Comparison of ENCODE assay signal across 8 cellular contexts in the genomic region with DNA sequence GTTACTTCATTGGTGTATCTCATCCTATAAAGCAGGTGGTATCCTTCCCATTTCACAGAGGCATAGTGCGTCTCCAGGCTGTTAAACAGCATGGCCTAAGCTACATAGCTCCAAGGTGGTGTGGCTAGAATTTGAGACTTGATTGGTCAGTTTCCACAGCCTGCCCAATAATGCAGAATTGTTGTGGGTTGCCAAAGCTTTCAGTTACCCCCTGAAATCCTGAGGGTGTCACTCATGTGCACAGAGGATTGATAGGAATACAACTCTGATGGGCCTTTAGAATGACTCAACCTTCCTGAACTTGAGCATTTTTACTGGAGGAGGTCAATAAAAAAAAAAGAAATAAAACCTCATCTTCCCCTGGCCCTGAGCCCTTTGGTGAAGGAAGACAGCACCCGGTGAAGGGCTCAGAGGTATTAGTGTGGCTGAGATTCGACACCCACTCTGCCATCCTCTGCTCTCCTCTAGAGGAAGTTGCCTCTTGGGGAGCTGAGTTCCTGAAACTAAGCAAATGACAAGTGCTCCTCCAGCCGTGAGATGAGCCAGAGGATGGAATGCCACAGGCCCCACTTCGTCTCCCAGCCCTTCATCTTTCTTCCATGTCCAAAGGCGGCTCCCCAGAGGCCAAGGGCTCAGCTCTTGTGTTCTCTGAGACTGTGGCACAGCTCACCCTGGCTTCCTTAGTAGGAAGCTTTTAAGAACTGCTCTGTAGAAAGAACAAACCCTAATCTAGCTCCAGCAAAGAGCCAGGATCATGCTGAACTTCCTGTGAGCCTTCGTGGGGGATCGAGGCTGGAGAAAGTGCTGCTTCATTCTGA.
DNase-seq lines count a peak whose midpoint lies in the region; ATAC-seq and TF ChIP-seq lines count a peak whose summit lies in the region.

No MANE protein-coding gene starts in this region.

- H3K27me3 Mint-ChIP-seq in activated naive CD8-positive, alpha-beta T cell, result no peaks in the 10 kb centered on the region

- peak overlapping the region; percentile 75 for H3K4me2 ChIP-seq in KMS-11

- H3K9me3 Mint-ChIP-seq in activated naive CD8-positive, alpha-beta T cell (ENCODE audit: low read depth), result no peaks in the 10 kb centered on the region

- peak overlapping the region; percentile 93; the same call in 1 of the 2 replicates for H3K9ac ChIP-seq in KMS-11

- no peak for TF ChIP-seq CTCF in KMS-11 (conservative IDR thresholded peaks at IDR 0.05; ENCODE audit: low read depth, low read length)

- peaks cover 6% of the 10 kb centered on the region for H3K36me3 Mint-ChIP-seq in activated naive CD8-positive, alpha-beta T cell

- no peaks in the 10 kb centered on the region for H4K20me1 ChIP-seq in KMS-11 (ENCODE audit: insufficient read depth)

- peaks cover 11% of the 10 kb centered on the region; the same call in 1 of the 2 replicates for H3K79me2 ChIP-seq in KMS-11 (ENCODE audit: insufficient read depth, low read depth)

- H3K27me3 ChIP-seq in KMS-11 (ENCODE audit: insufficient read depth, low read depth), result no peaks in the 10 kb centered on the region

- H3K4me3 Mint-ChIP-seq in activated naive CD8-positive, alpha-beta T cell, result peak overlapping the region; percentile 100

- H2AFZ ChIP-seq in KMS-11 (ENCODE audit: low read depth), result peak overlapping the region; percentile 98

- H3K27ac ChIP-seq in KMS-11, result peak overlapping the region; percentile 62

- DNase-seq in GDM1 (lab: John Stamatoyannopoulos, UW), result peak; percentile 12
- peak; percentile 35 for DNase-seq in medulla oblongata (ENCODE audit: extremely low spot score)
- no peak for DNase-seq in NCI-H748 (lab: John Stamatoyannopoulos, UW; ENCODE audit: unreplicated experiment)
- DNase-seq in anterior cingulate cortex (lab: John Stamatoyannopoulos, UW), result no peak
- DNase-seq in NCI-H2081 (lab: John Stamatoyannopoulos, UW), result no peak

- peaks cover 22% of the 10 kb centered on the region for H3K4me1 ChIP-seq in KMS-11 (ENCODE audit: low read depth, poor library complexity, severe bottlenecking)

- peak; percentile 44 for ATAC-seq in GM21390 (IDR thresholded peaks at IDR 0.05; ENCODE audit: unreplicated experiment)

- H3K4me3 ChIP-seq in KMS-11 (IDR thresholded peaks at IDR 0.05; ENCODE audit: insufficient read depth, low read depth, low read length), result no peak overlapping the region

- peak overlapping the region; percentile 99 for H3K27ac Mint-ChIP-seq in activated naive CD8-positive, alpha-beta T cell

- peaks cover 74% of the 10 kb centered on the region for H3K4me1 Mint-ChIP-seq in activated naive CD8-positive, alpha-beta T cell (ENCODE audit: low read depth)

- no peaks in the 10 kb centered on the region for H3K36me3 ChIP-seq in KMS-11 (ENCODE audit: insufficient read depth)

Comparison
In these comparisons a context has a peak if more than half of its experiments do, and no peak if none do; other contexts are left out.
1. DNase-seq: peak in GDM1 (single experiment) and medulla oblongata (single experiment); none in NCI-H748 (single experiment), anterior cingulate cortex (0 of 58) and NCI-H2081 (0 of 2).